Comparison of ENCODE assay signal across 8 cellular contexts in the genomic region with DNA sequence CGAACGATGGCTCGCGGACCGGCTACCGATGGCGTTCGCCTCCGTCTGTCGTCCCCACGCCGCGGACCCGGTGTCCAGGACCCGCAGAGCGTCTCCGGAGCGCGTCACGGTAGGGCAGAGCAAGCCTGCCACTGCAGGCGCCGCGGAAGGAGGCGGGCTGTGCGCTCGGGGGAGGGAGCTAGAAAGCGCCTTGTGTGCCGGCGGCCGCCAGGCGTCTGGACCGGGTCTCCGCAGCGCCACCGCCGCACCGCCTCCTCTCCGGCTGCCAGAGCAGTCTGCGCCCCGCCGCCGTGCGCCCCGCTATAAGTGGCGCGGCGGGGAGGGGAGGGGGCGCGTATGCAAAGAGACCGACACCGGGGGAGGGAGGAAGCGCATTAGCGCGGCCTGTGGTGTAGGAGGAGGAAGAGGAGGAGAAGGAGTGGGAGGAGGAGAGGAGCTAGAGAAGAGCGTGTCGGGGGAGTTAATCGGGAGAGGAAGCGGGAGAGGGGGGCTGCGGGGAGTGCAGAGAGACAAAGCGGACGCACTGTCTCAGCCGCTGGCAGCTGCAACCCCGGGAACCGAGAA. TPM values are rescaled to one million over a fixed set of nuclear protein-coding genes. Genes with fewer than 3 reads are reported as not detected.
DNase-seq lines count a peak whose midpoint lies in the region; ATAC-seq and TF ChIP-seq lines count a peak whose summit lies in the region.

ENC1 (minus strand) TSS at position 279 of the 564 bp plus-strand sequence. CDS start 4,243 bp downstream, outside the sequence.

- H3K4me1 Mint-ChIP-seq in nephron progenitor cell, result peaks cover 60% of the 10 kb centered on the region
- peaks cover 47% of the 10 kb centered on the region for H3K4me1 Mint-ChIP-seq in stimulated activated naive CD8-positive, alpha-beta T cell treated with anti-CD3 and anti-CD28 coated beads, Interleukin-15, amount 100 ng/mL, for 72 hours

- H4K20me1 ChIP-seq in DND-41 (ENCODE audit: insufficient read depth, low read length), result peaks cover 11% of the 10 kb centered on the region; the same call in 1 of the 2 replicates

- ATAC-seq in DND-41 (ENCODE audit: insufficient read depth, low read depth), result peak; percentile 90
- ATAC-seq in GM21619 (IDR thresholded peaks at IDR 0.05; ENCODE audit: unreplicated experiment), result peak; percentile 57
- peak; percentile 88 for ATAC-seq in stimulated activated naive CD8-positive, alpha-beta T cell treated with anti-CD3 and anti-CD28 coated beads, Interleukin-15, amount 100 ng/mL, for 72 hours

- H3K4me3 ChIP-seq in DND-41 (ENCODE audit: low read depth in 1 of 2, low read length in 2 of 2), result peak within 1 kb of the TSS; percentile 37 to 96
- peak within 1 kb of the TSS; percentile 85 for H3K4me3 ChIP-seq in fibroblast of villous mesenchyme (ENCODE audit: low read depth, low read length)

- no peaks in the 10 kb centered on the region for H3K9me3 Mint-ChIP-seq in nephron progenitor cell
- no peaks in the 10 kb centered on the region for H3K9me3 Mint-ChIP-seq in stimulated activated naive CD8-positive, alpha-beta T cell treated with anti-CD3 and anti-CD28 coated beads, Interleukin-15, amount 100 ng/mL, for 72 hours

- H3K27me3 ChIP-seq in DND-41 (ENCODE audit: insufficient read depth, low read length, poor library complexity), result peaks cover 66% of the 10 kb centered on the region

- peak within 1 kb of the TSS; percentile 100 for H3K4me2 ChIP-seq in DND-41 (ENCODE audit: insufficient read depth, low read length)

- in situ Hi-C loops in KBM-7 (cut with MboI; ENCODE audit: low pct_unique_long_range_greater_than_20kb, low sequenced_read_pairs), result loop anchor here (10.0 to 25.0 kb wide), 2 partner anchors 428 to 736 kb away; no protein-coding TSS in a partner anchor

- peak within 1 kb of the TSS; percentile 55; the same call in 1 of the 2 replicates for H3K27ac ChIP-seq in DND-41 (ENCODE audit: low read length)

- H3K4me1 ChIP-seq in DND-41 (ENCODE audit: insufficient read depth, low read length), result peaks cover 29% of the 10 kb centered on the region

- peaks cover 10% of the 10 kb centered on the region for H3K27me3 Mint-ChIP-seq in nephron progenitor cell (ENCODE audit: low read depth, poor library complexity)
- H3K27me3 Mint-ChIP-seq in stimulated activated naive CD8-positive, alpha-beta T cell treated with anti-CD3 and anti-CD28 coated beads, Interleukin-15, amount 100 ng/mL, for 72 hours, result peaks cover 87% of the 10 kb centered on the region

- H3K36me3 Mint-ChIP-seq in nephron progenitor cell (ENCODE audit: low read depth), result peaks cover 24% of the 10 kb centered on the region

- peak within 1 kb of the TSS; percentile 63 for H3K9ac ChIP-seq in DND-41 (ENCODE audit: low read depth, low read length)

- peak within 1 kb of the TSS; percentile 96 for H3K4me3 Mint-ChIP-seq in nephron progenitor cell
- peak within 1 kb of the TSS; percentile 90 to 97 for H3K4me3 Mint-ChIP-seq in stimulated activated naive CD8-positive, alpha-beta T cell treated with anti-CD3 and anti-CD28 coated beads, Interleukin-15, amount 100 ng/mL, for 72 hours

- H2AFZ ChIP-seq in DND-41 (ENCODE audit: low read depth, low read length), result peak within 1 kb of the TSS; percentile 95

- peak; percentile 84 for DNase-seq in DND-41
- DNase-seq in KBM-7, result peak; percentile 94
- DNase-seq in RPMI8226, result peak; percentile 92
- peak; percentile 89 for DNase-seq in activated effector memory CD4-positive, alpha-beta T cell treated with anti-CD3 and anti-CD28 coated beads, Interleukin-2, amount 50 U/mL, for 16 hours
- peak; percentile 89 for DNase-seq in fibroblast of villous mesenchyme (ENCODE audit: low read depth)
- DNase-seq in nephron progenitor cell, result peak; percentile 90
- DNase-seq in stimulated activated naive CD8-positive, alpha-beta T cell treated with anti-CD3 and anti-CD28 coated beads, Interleukin-15, amount 100 ng/mL, for 72 hours, result peak; percentile 73 to 79

- H3K9me3 ChIP-seq in DND-41 (ENCODE audit: insufficient read depth, low read length, severe bottlenecking), result no peaks in the 10 kb centered on the region

- H3K36me3 ChIP-seq in DND-41 (ENCODE audit: insufficient read depth, low read length), result no peaks in the 10 kb centered on the region

- peak; percentile 53 for TF ChIP-seq CTCF in DND-41 (IDR thresholded peaks at IDR 0.05; ENCODE audit: borderline replicate concordance, extremely low read depth, low read length, poor library complexity, severe bottlenecking)
- peak; percentile 47 for TF ChIP-seq CTCF in fibroblast of villous mesenchyme (IDR thresholded peaks at IDR 0.05; ENCODE audit: insufficient read depth, low read depth, low read length)
- TF ChIP-seq CTCF in nephron progenitor cell (IDR thresholded peaks at IDR 0.05), result peak; percentile 37

- H3K27ac Mint-ChIP-seq in nephron progenitor cell, result peak within 1 kb of the TSS; percentile 97
- H3K27ac Mint-ChIP-seq in stimulated activated naive CD8-positive, alpha-beta T cell treated with anti-CD3 and anti-CD28 coated beads, Interleukin-15, amount 100 ng/mL, for 72 hours, result peak within 1 kb of the TSS; percentile 52 to 67

- H3K79me2 ChIP-seq in DND-41 (ENCODE audit: insufficient read depth, low read length), result no peaks in the 10 kb centered on the region

RNA-seq across cellular contexts. Expression of gene ENC1, which starts in this region (rescaled TPM):
- 50.3 and 72.1 TPM in 2 replicates for total RNA-seq in fibroblast of villous mesenchyme

Comparison
In these comparisons a context has a peak if more than half of its experiments do, and no peak if none do; other contexts are left out.
1. Peak in every context shown above with its lines: DNase-seq, ATAC-seq, H3K4me3 ChIP-seq and H3K27ac ChIP-seq.